In genomic region chr5:113507601-113508000, GRCh38 we compare ENCODE assay signal across 1 cellular context.
TF ChIP-seq lines count a peak whose summit lies in the region.

No MANE protein-coding gene starts in this region.

TF ChIP-seq in K562, 482 proteins besides CTCF, POLR2A, EP300 and RAD21:
- TF ChIP-seq DMBX1 (CRISPR knock-in tag; IDR thresholded peaks at IDR 0.05; ENCODE audit: borderline replicate concordance) = no peak
- no peak for TF ChIP-seq PHF21A (IDR thresholded peaks at IDR 0.05; ENCODE audit: borderline replicate concordance, low read depth)
- no peak for TF ChIP-seq CEBPG (CRISPR knock-in tag; IDR thresholded peaks at IDR 0.05)
- TF ChIP-seq CEBPG (tag; conservative IDR thresholded peaks at IDR 0.05 in 1 of 2, IDR thresholded peaks at IDR 0.05 in 1 of 2) = peak; percentile 55 to 77
- TF ChIP-seq THAP7 (CRISPR knock-in tag; IDR thresholded peaks at IDR 0.05) = no peak
- no peak for TF ChIP-seq ZBTB2 (IDR thresholded peaks at IDR 0.05)
- TF ChIP-seq SPI1 (IDR thresholded peaks at IDR 0.05; ENCODE audit: borderline replicate concordance, low read depth, low read length) = peak; percentile 50; the same call in 1 of the 2 replicates
- no peak for TF ChIP-seq E4F1 (CRISPR knock-in tag; IDR thresholded peaks at IDR 0.05; ENCODE audit: borderline replicate concordance)
- peak; percentile 74 for TF ChIP-seq CEBPB (tag; IDR thresholded peaks at IDR 0.05)
- no peak for TF ChIP-seq FOXK2 (conservative IDR thresholded peaks at IDR 0.05 in 1 of 2, IDR thresholded peaks at IDR 0.05 in 1 of 2; ENCODE audit: low read depth in 2 of 2)
- TF ChIP-seq ASH1L (IDR thresholded peaks at IDR 0.05; ENCODE audit: borderline replicate concordance, low read depth, partially characterized antibody) = no peak
